1 cellular context compared by ENCODE assay signal in genomic region chr19:43467276-43467675, GRCh38.
TF ChIP-seq lines count a peak whose summit lies in the region.

No MANE protein-coding gene starts in this region.

TF ChIP-seq in endothelial cell of umbilical vein, 7 proteins besides CTCF, POLR2A, EP300 and RAD21:
- TF ChIP-seq GATA2 (IDR thresholded peaks at IDR 0.05; ENCODE audit: insufficient read depth, insufficient read length, low read depth, low read length) (no peak), EZH2 (IDR thresholded peaks at IDR 0.05; ENCODE audit: borderline replicate concordance, low read depth, low read length, severe bottlenecking) (no peak), JUN (IDR thresholded peaks at IDR 0.05; ENCODE audit: borderline replicate concordance, insufficient read depth, insufficient read length, low read depth) (no peak), MAX (IDR thresholded peaks at IDR 0.05; ENCODE audit: insufficient read depth, insufficient read length) (no peak), MYC (IDR thresholded peaks at IDR 0.05; ENCODE audit: low read depth, low read length) (no peak), POLR2AphosphoS5 (IDR thresholded peaks at IDR 0.05; ENCODE audit: insufficient read depth, low read depth, low read length) (no peak), FOS (IDR thresholded peaks at IDR 0.05; ENCODE audit: borderline replicate concordance, insufficient read depth, low read length) (no peak)
